ENCODE assay signal across 24 cellular contexts in genomic region chr11:123491241-123491640, GRCh38.
"Had no signal": no experiment of that assay in that cellular context is flagged by ENCODE, and none has a peak within 500 bp of the region (broad histone marks: within the 10 kb centered on the region; RNA-seq: fewer than 3 reads in every experiment).

No MANE protein-coding gene starts in this region.

- H3K27me3 ChIP-seq: Peyer's patch, SJCRH30 had no signal

- H3K9me3 ChIP-seq: Peyer's patch, SJCRH30 had no signal

- H3K4me1 ChIP-seq: Peyer's patch had no signal

- H3K36me3 ChIP-seq: SJCRH30 had no signal

- H3K27ac ChIP-seq: PC-9, Peyer's patch, SJCRH30 had no signal

- DNase-seq: IMR-90; Kasumi-1; KG1; MM.1S; NCI-H1092 treated with DMSO at 0.1 percent for 48 hours; NCI-H1417 treated with DMSO at 0.1 percent for 48 hours; NCI-H146; NCI-H187; NCI-H2029; NCI-H2081 treated with DMSO at 0.1 percent for 48 hours; NCI-H2171 treated with DMSO at 0.1 percent for 48 hours; NCI-H345; NCI-H446 treated with DMSO at 0.1 percent for 48 hours; NCI-H510A treated with DMSO at 0.1 percent for 48 hours; NCI-H526; NCI-H748 treated with DMSO at 0.1 percent for 48 hours; NK-92 treated with Interleukin-12 subunit alpha and Interleukin-12 subunit beta, amount 100 ng/mL, for 24 hours; OCI-M1; PC-9; Peyer's patch; SHP77 treated with DMSO at 0.1 percent for 48 hours; SJCRH30; T-helper 1 cell had no signal

- H2AFZ ChIP-seq: PC-9 had no signal

- H3K4me3 ChIP-seq: PC-9, Peyer's patch, SJCRH30 had no signal

- FAIRE-seq: HepG2 had no signal

- H3K4me2 ChIP-seq: PC-9 had no signal
